Comparison of ENCODE assay signal across 14 cellular contexts in the genomic region with DNA sequence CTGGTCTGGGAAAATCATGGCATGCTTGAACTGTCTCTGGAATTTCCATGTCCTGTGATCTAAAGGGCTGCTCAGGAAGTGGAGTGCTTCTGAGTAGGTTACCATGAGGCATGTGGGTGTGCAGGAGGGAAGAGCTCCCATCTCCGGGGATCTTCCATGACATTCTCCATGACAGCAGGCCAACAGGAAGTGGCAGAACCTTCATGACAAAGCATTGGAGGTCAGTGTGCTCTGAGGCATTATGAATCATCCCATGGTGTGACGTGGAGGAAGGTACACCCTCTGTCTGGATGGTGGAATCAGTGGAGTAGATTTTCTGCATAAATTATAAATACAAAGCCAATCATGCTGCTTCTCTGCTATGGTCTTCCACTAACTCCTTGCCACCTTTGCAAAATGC.
DNase-seq lines count a peak whose midpoint lies in the region; ATAC-seq, FAIRE-seq and TF ChIP-seq lines count a peak whose summit lies in the region.
"Had no signal": no experiment of that assay in that cellular context is flagged by ENCODE, and none has a peak within 500 bp of the region (broad histone marks: within the 10 kb centered on the region; RNA-seq: fewer than 3 reads in every experiment).

No MANE protein-coding gene starts in this region.

- peak overlapping the region; percentile 51 for H2BK5ac ChIP-seq in IMR-90 (ENCODE audit: low read depth, low read length, poor library complexity, severe bottlenecking)

- TF ChIP-seq EP300 in K562 (IDR thresholded peaks at IDR 0.05; ENCODE audit: low read length): no peak

- peak; percentile 48 for DNase-seq in AG09309 (ENCODE audit: low read depth)
- peak; percentile 97 for DNase-seq in IMR-90
- DNase-seq in K562 (ENCODE audit: extremely low read depth in 1 of 4, low spot score in 3 of 4): no peak
- peak; percentile 97 for DNase-seq in kidney glomerular epithelial cell (lab: John Stamatoyannopoulos, UW)
- no peak for DNase-seq in activated T-cell treated with anti-CD3 and anti-CD28 coated beads, Interleukin-2, amount 50 U/mL, for 24 hours
- DNase-seq in T-helper 9 cell: no peak
- DNase-seq in activated CD8-positive, alpha-beta T cell treated with anti-CD3 and anti-CD28 coated beads, Interleukin-2, amount 10 ng/mL, durations not matched to agents 7 days and 5 days: no peak
- DNase-seq in prostate gland (ENCODE audit: low spot score): no peak
- DNase-seq: COR-L47; heart right ventricle; naive thymus-derived CD4-positive, alpha-beta T cell; NCI-H2081; stimulated activated CD4-positive, alpha-beta T cell treated with anti-CD3 and anti-CD28 coated beads, Interleukin-1b, Interleukin-23, amount 100 ng/mL, for 48 hours; substantia nigra had no signal

- peak overlapping the region; percentile 0 to 80 for H4K8ac ChIP-seq in IMR-90 (ENCODE audit: low read depth in 2 of 2, low read length in 2 of 2)

- H3K4me1 Mint-ChIP-seq in activated T-cell treated with anti-CD3 and anti-CD28 coated beads, Interleukin-2, amount 50 U/mL, for 24 hours (ENCODE audit: low read depth): no peaks in the 10 kb centered on the region
- no peaks in the 10 kb centered on the region for H3K4me1 Mint-ChIP-seq in activated CD8-positive, alpha-beta T cell treated with anti-CD3 and anti-CD28 coated beads, Interleukin-2, amount 10 ng/mL, durations not matched to agents 7 days and 5 days (ENCODE audit: low read depth)
- H3K4me1 Mint-ChIP-seq: naive thymus-derived CD4-positive, alpha-beta T cell had no signal

- H2BK120ac ChIP-seq in IMR-90 (ENCODE audit: low read depth, low read length): peak overlapping the region; percentile 79

- TF ChIP-seq CTCF in AG09309 (IDR thresholded peaks at IDR 0.05; ENCODE audit: control insufficient read depth, insufficient read depth, low read depth, low read length, missing control alignments): no peak
- no peak for TF ChIP-seq CTCF in IMR-90 (conservative IDR thresholded peaks at IDR 0.05; ENCODE audit: low read depth, low read length)
- TF ChIP-seq CTCF in K562 (IDR thresholded peaks at IDR 0.05 in 2 of 3, conservative IDR thresholded peaks at IDR 0.05 in 1 of 3; ENCODE audit: insufficient read depth in 2 of 3, low read depth in 1 of 3, low read length in 3 of 3): no peak
- no peak for TF ChIP-seq CTCF in prostate gland (IDR thresholded peaks at IDR 0.05)

- in situ Hi-C loops in IMR-90 (cut with MboI; ENCODE audit: low sequenced_read_pairs): no loop called here
- in situ Hi-C loops in K562 (cut with MboI): no loop called here

- H3K9me1 ChIP-seq in IMR-90 (ENCODE audit: insufficient read depth, low read length): peaks cover 9% of the 10 kb centered on the region; the same call in 1 of the 2 replicates
- H3K9me1 ChIP-seq in K562 (ENCODE audit: control insufficient read depth, insufficient read depth, low read length): peaks cover 3% of the 10 kb centered on the region

- H2AFZ ChIP-seq in IMR-90 (replicated peaks; ENCODE audit: low read length, poor library complexity): peak overlapping the region; percentile 69
- no peak overlapping the region for H2AFZ ChIP-seq in K562 (ENCODE audit: low read depth, low read length)

- peak overlapping the region; percentile 62 for H3K4ac ChIP-seq in IMR-90 (ENCODE audit: low read depth, low read length)

- no CpG with 5 or more reads among the region's 2 CpGs for WGBS in IMR-90 (ENCODE audit: extremely low coverage in 2 of 2, insufficient read length in 1 of 2), 2 experiments
- 0% methylated on average over 2 of the region's 2 CpGs for WGBS in K562 (ENCODE audit: insufficient coverage, low coverage, missing lambda C conversion rate)
- 35% methylated on average over 2 of the region's 2 CpGs for WGBS in prostate gland

- H4K91ac ChIP-seq in IMR-90 (ENCODE audit: insufficient read depth, low read depth, low read length): peak overlapping the region; percentile 87

- H3K36me3 ChIP-seq in IMR-90 (ENCODE audit: control insufficient read depth, insufficient read depth, low read length): no peaks in the 10 kb centered on the region
- no peaks in the 10 kb centered on the region for H3K36me3 ChIP-seq in K562 (ENCODE audit: control insufficient read depth, insufficient read depth, low read length)
- no peaks in the 10 kb centered on the region for H3K36me3 ChIP-seq in prostate gland
- H3K36me3 ChIP-seq: heart right ventricle had no signal

- H3K79me2 ChIP-seq in K562 (ENCODE audit: control insufficient read depth, insufficient read depth, low read length): no peaks in the 10 kb centered on the region

- H4K20me1 ChIP-seq in IMR-90 (ENCODE audit: insufficient read depth, low read length): no peaks in the 10 kb centered on the region
- no peaks in the 10 kb centered on the region for H4K20me1 ChIP-seq in K562 (replicated peaks; ENCODE audit: control insufficient read depth, insufficient read depth, low read length)

- H3K27ac ChIP-seq in IMR-90 (ENCODE audit: insufficient read depth, low read length) (no peak overlapping the region; the same call in 1 of the 2 replicates), K562 (ENCODE audit: extremely low read depth, low read depth, low read length) (no peak overlapping the region), prostate gland (no peak overlapping the region)

- H3K4me1 ChIP-seq in IMR-90 (ENCODE audit: control insufficient read depth, insufficient read depth, low read length) (peaks cover 6% of the 10 kb centered on the region; the same call in 1 of the 2 replicates), K562 (replicated peaks in 1 of 2; ENCODE audit: control insufficient read depth in 2 of 2, insufficient read depth in 2 of 2, low read length in 2 of 2) (no peaks in the 10 kb centered on the region), prostate gland (replicated peaks) (no peaks in the 10 kb centered on the region)

- H3K4me2 ChIP-seq in IMR-90 (ENCODE audit: low read depth, low read length) (no peak overlapping the region), K562 (ENCODE audit: insufficient read depth, low read length) (no peak overlapping the region)

- H3K23ac ChIP-seq in IMR-90 (ENCODE audit: low read depth, low read length): 0 out of 2 replicates have a peak overlapping the region, but pooled peaks have one; percentile 8

- no peak overlapping the region for H3K9ac ChIP-seq in IMR-90 (ENCODE audit: low read depth, low read length)
- H3K9ac ChIP-seq in K562 (ENCODE audit: insufficient read depth in 1 of 2, low read depth in 2 of 2, low read length in 2 of 2): no peak overlapping the region

- H3K79me1 ChIP-seq in IMR-90 (ENCODE audit: low read depth in 1 of 2, low read length in 2 of 2): no peaks in the 10 kb centered on the region

- H3K4me3 Mint-ChIP-seq in activated T-cell treated with anti-CD3 and anti-CD28 coated beads, Interleukin-2, amount 50 U/mL, for 24 hours: no peak overlapping the region
- H3K4me3 Mint-ChIP-seq in activated CD8-positive, alpha-beta T cell treated with anti-CD3 and anti-CD28 coated beads, Interleukin-2, amount 10 ng/mL, durations not matched to agents 7 days and 5 days: no peak overlapping the region
- H3K4me3 Mint-ChIP-seq: naive thymus-derived CD4-positive, alpha-beta T cell had no signal

- POLR2A ChIA-PET in IMR-90 (lab: Charles Lee; ENCODE audit: unreplicated experiment) (no interaction called here), K562 (lab: Yijun Ruan, JAX) (interaction anchor here (0.8 kb wide), 1 partner anchor 250 kb away, joined by 3 read pairs; no protein-coding TSS in a partner anchor)
- POLR2A ChIA-PET in activated CD8-positive, alpha-beta T cell treated with anti-CD3 and anti-CD28 coated beads, Interleukin-2, amount 10 ng/mL, durations not matched to agents 7 days and 5 days (lab: Charles Lee): no interaction called here

- H3K36me3 Mint-ChIP-seq in activated T-cell treated with anti-CD3 and anti-CD28 coated beads, Interleukin-2, amount 50 U/mL, for 24 hours (ENCODE audit: low read depth): no peaks in the 10 kb centered on the region
- H3K36me3 Mint-ChIP-seq in activated CD8-positive, alpha-beta T cell treated with anti-CD3 and anti-CD28 coated beads, Interleukin-2, amount 10 ng/mL, durations not matched to agents 7 days and 5 days (ENCODE audit: low read depth): no peaks in the 10 kb centered on the region
- H3K36me3 Mint-ChIP-seq: naive thymus-derived CD4-positive, alpha-beta T cell had no signal

- H3K18ac ChIP-seq in IMR-90 (ENCODE audit: low read depth, low read length): peak overlapping the region; percentile 41; the same call in 1 of the 2 replicates

- peak overlapping the region; percentile 55 for H2AK9ac ChIP-seq in IMR-90 (replicated peaks; ENCODE audit: low read depth, low read length, poor library complexity)

- TF ChIP-seq POLR2A in IMR-90 (IDR thresholded peaks at IDR 0.05; ENCODE audit: low read depth, low read length): no peak
- no peak for TF ChIP-seq POLR2A in K562 (conservative IDR thresholded peaks at IDR 0.05)
- TF ChIP-seq POLR2A in prostate gland (IDR thresholded peaks at IDR 0.05): no peak

- intact Hi-C loops in IMR-90 (cut with micrococcal nuclease) (no loop called here), K562 (cut with micrococcal nuclease) (no loop called here), prostate gland (cut with DNase I) (no loop called here)

- H3K27ac Mint-ChIP-seq in activated T-cell treated with anti-CD3 and anti-CD28 coated beads, Interleukin-2, amount 50 U/mL, for 24 hours: no peak overlapping the region
- no peak overlapping the region for H3K27ac Mint-ChIP-seq in activated CD8-positive, alpha-beta T cell treated with anti-CD3 and anti-CD28 coated beads, Interleukin-2, amount 10 ng/mL, durations not matched to agents 7 days and 5 days
- H3K27ac Mint-ChIP-seq: naive thymus-derived CD4-positive, alpha-beta T cell had no signal

- peak overlapping the region; percentile 56; the same call in 1 of the 2 replicates for H4K5ac ChIP-seq in IMR-90 (ENCODE audit: low read depth, low read length)

- CTCF ChIA-PET in IMR-90 (lab: Yijun Ruan, JAX): interaction anchor here (1.3 kb wide), 1 partner anchor 17 kb away, joined by 3 read pairs; no protein-coding TSS in a partner anchor
- CTCF ChIA-PET in K562 (lab: Yijun Ruan, JAX; ENCODE audit: low intra/inter-chr PET ratio): no interaction called here
- CTCF ChIA-PET in activated CD8-positive, alpha-beta T cell treated with anti-CD3 and anti-CD28 coated beads, Interleukin-2, amount 10 ng/mL, durations not matched to agents 7 days and 5 days (lab: Charles Lee): no interaction called here

- TF ChIP-seq RAD21 in IMR-90 (IDR thresholded peaks at IDR 0.05; ENCODE audit: low read length) (no peak), K562 (CRISPR knock-in tag; conservative IDR thresholded peaks at IDR 0.05 in 1 of 2, IDR thresholded peaks at IDR 0.05 in 1 of 2) (no peak)

- peak overlapping the region; percentile 71 for H2BK20ac ChIP-seq in IMR-90 (ENCODE audit: low read depth, low read length)

- no peak for FAIRE-seq in K562 (lab: Jason Lieb, UNC)

- peak overlapping the region; percentile 47 for H3K14ac ChIP-seq in IMR-90 (replicated peaks; ENCODE audit: low read depth, low read length)

- H3K27me3 Mint-ChIP-seq in activated T-cell treated with anti-CD3 and anti-CD28 coated beads, Interleukin-2, amount 50 U/mL, for 24 hours: peaks cover 24% of the 10 kb centered on the region
- peaks cover 2% of the 10 kb centered on the region for H3K27me3 Mint-ChIP-seq in activated CD8-positive, alpha-beta T cell treated with anti-CD3 and anti-CD28 coated beads, Interleukin-2, amount 10 ng/mL, durations not matched to agents 7 days and 5 days (ENCODE audit: low read depth)

- dilution Hi-C loops in IMR-90 (cut with HindIII; ENCODE audit: low sequenced_read_pairs, unreplicated experiment): no loop called here

- H2AK5ac ChIP-seq in IMR-90 (ENCODE audit: low read depth, low read length): peak overlapping the region; percentile 38

- peak overlapping the region; percentile 82 for H2BK15ac ChIP-seq in IMR-90 (ENCODE audit: low read depth, low read length)

- H3K56ac ChIP-seq in IMR-90 (ENCODE audit: extremely low read depth, insufficient read depth, low read length): 0 out of 2 replicates have a peak overlapping the region, but pooled peaks have one; percentile 13

- peak; percentile 90 for ATAC-seq in IMR-90 (ENCODE audit: low read depth)
- ATAC-seq in K562: no peak
- no peak for ATAC-seq in activated CD8-positive, alpha-beta T cell treated with anti-CD3 and anti-CD28 coated beads, Interleukin-2, amount 10 ng/mL, durations not matched to agents 7 days and 5 days
- ATAC-seq: naive thymus-derived CD4-positive, alpha-beta T cell had no signal

- no peaks in the 10 kb centered on the region for H3K9me3 Mint-ChIP-seq in activated T-cell treated with anti-CD3 and anti-CD28 coated beads, Interleukin-2, amount 50 U/mL, for 24 hours
- H3K9me3 Mint-ChIP-seq in activated CD8-positive, alpha-beta T cell treated with anti-CD3 and anti-CD28 coated beads, Interleukin-2, amount 10 ng/mL, durations not matched to agents 7 days and 5 days (ENCODE audit: insufficient read depth): no peaks in the 10 kb centered on the region

- H3K9me3 ChIP-seq in IMR-90 (ENCODE audit: control insufficient read depth, insufficient read depth, low read length): no peaks in the 10 kb centered on the region
- no peaks in the 10 kb centered on the region for H3K9me3 ChIP-seq in K562 (replicated peaks; ENCODE audit: control insufficient read depth, insufficient read depth, low read depth, low read length)
- H3K9me3 ChIP-seq in prostate gland: no peaks in the 10 kb centered on the region
- H3K9me3 ChIP-seq: heart right ventricle had no signal

- H3K4me3 ChIP-seq in AG09309 (ENCODE audit: control insufficient read depth, low read depth, low read length): no peak overlapping the region
- no peak overlapping the region for H3K4me3 ChIP-seq in IMR-90 (ENCODE audit: insufficient read depth, low read depth, low read length)
- H3K4me3 ChIP-seq in K562: no peak overlapping the region
- H3K4me3 ChIP-seq in prostate gland: no peak overlapping the region
- H3K4me3 ChIP-seq: heart right ventricle had no signal

- BruUV-seq in IMR-90 (replicated peaks; lab: Mats Ljungman, UMichigan) (no TSS peak), K562 (replicated peaks; lab: Mats Ljungman, UMichigan) (no TSS peak)

- H3K27me3 ChIP-seq in IMR-90 (ENCODE audit: control insufficient read depth, insufficient read depth, low read length) (no peaks in the 10 kb centered on the region), K562 (ENCODE audit: control insufficient read depth in 2 of 2, insufficient read depth in 2 of 2, low read length in 2 of 2) (peaks cover 15 to 39% of the 10 kb centered on the region in 2 experiments), prostate gland (replicated peaks; ENCODE audit: insufficient read depth) (no peaks in the 10 kb centered on the region)

Comparison
In these comparisons a context has a peak if more than half of its experiments do, and no peak if none do; other contexts are left out.
1. DNase-seq: peak in AG09309 (single experiment), IMR-90 (single experiment) and kidney glomerular epithelial cell (single experiment); none in K562 (0 of 4), activated T-cell treated with anti-CD3 and anti-CD28 coated beads, Interleukin-2, amount 50 U/mL, for 24 hours (single experiment), T-helper 9 cell (single experiment), activated CD8-positive, alpha-beta T cell treated with anti-CD3 and anti-CD28 coated beads, Interleukin-2, amount 10 ng/mL, durations not matched to agents 7 days and 5 days (single experiment) and prostate gland (single experiment).